ENCODE assay signal across 1 cellular context in genomic region chr3:136250862-136251460, GRCh38.
TF ChIP-seq lines count a peak whose summit lies in the region.

No MANE protein-coding gene starts in this region.

TF ChIP-seq in HepG2, 621 proteins besides CTCF, POLR2A, EP300 and RAD21 (continued from another document and continues in another):
- TF ChIP-seq HOMEZ (CRISPR knock-in tag; IDR thresholded peaks at IDR 0.05; ENCODE audit: low read depth) (no peak; the same call in 1 of the 2 replicates), TFDP1 (CRISPR knock-in tag; IDR thresholded peaks at IDR 0.05; ENCODE audit: borderline replicate concordance) (peak; percentile 95), ZNF572 (CRISPR knock-in tag; IDR thresholded peaks at IDR 0.05) (no peak), ZNF768 (CRISPR knock-in tag; IDR thresholded peaks at IDR 0.05) (no peak; the same call in 1 of the 2 replicates), NFAT5 (CRISPR knock-in tag; IDR thresholded peaks at IDR 0.05) (peak; percentile 99), ZNF704 (CRISPR knock-in tag; IDR thresholded peaks at IDR 0.05; ENCODE audit: borderline replicate concordance) (peak; percentile 93), GATAD2A (CRISPR knock-in tag; IDR thresholded peaks at IDR 0.05) (peak; percentile 66), SP140L (CRISPR knock-in tag; IDR thresholded peaks at IDR 0.05; ENCODE audit: borderline replicate concordance) (no peak; the same call in 1 of the 2 replicates), TARDBP (CRISPR knock-in tag; IDR thresholded peaks at IDR 0.05) (peak; percentile 48; the same call in 1 of the 2 replicates), CREBL2 (CRISPR knock-in tag; IDR thresholded peaks at IDR 0.05; ENCODE audit: borderline replicate concordance) (no peak; the same call in 1 of the 2 replicates), NR0B2 (CRISPR knock-in tag; IDR thresholded peaks at IDR 0.05) (peak; percentile 96), ZFYVE20 (CRISPR knock-in tag; IDR thresholded peaks at IDR 0.05; ENCODE audit: borderline replicate concordance, low read depth) (no peak), FOXP1 (IDR thresholded peaks at IDR 0.05) (no peak), FOXP1 (CRISPR knock-in tag; IDR thresholded peaks at IDR 0.05) (no peak), ATAD3A (CRISPR knock-in tag; IDR thresholded peaks at IDR 0.05) (no peak), MIXL1 (CRISPR knock-in tag; IDR thresholded peaks at IDR 0.05) (peak; percentile 48; the same call in 1 of the 2 replicates), ZFP37 (CRISPR knock-in tag; IDR thresholded peaks at IDR 0.05; ENCODE audit: borderline replicate concordance) (peak; percentile 97), ZNF605 (CRISPR knock-in tag; IDR thresholded peaks at IDR 0.05) (peak; percentile 75; the same call in 1 of the 2 replicates), BRCA1 (CRISPR knock-in tag; IDR thresholded peaks at IDR 0.05) (peak; percentile 94), ZNF333 (CRISPR knock-in tag; IDR thresholded peaks at IDR 0.05; ENCODE audit: borderline replicate concordance) (no peak), ZNF629 (CRISPR knock-in tag; conservative IDR thresholded peaks at IDR 0.05) (peak; percentile 56), FOXJ3 (CRISPR knock-in tag; IDR thresholded peaks at IDR 0.05; ENCODE audit: borderline replicate concordance) (0 out of 2 replicates have a peak, but pooled peaks have one; percentile 47), ZNF773 (CRISPR knock-in tag; IDR thresholded peaks at IDR 0.05; ENCODE audit: borderline replicate concordance) (0 out of 2 replicates have a peak, but pooled peaks have one; percentile 77), LRRFIP1 (CRISPR knock-in tag; conservative IDR thresholded peaks at IDR 0.05) (no peak), HOXA7 (CRISPR knock-in tag; IDR thresholded peaks at IDR 0.05) (peak; percentile 37; the same call in 1 of the 2 replicates), ZNF580 (CRISPR knock-in tag; IDR thresholded peaks at IDR 0.05; ENCODE audit: borderline replicate concordance, low read depth) (0 out of 2 replicates have a peak, but pooled peaks have one; percentile 74), ZNF138 (CRISPR knock-in tag; IDR thresholded peaks at IDR 0.05; ENCODE audit: low read depth) (peak; percentile 93), SMARCC2 (IDR thresholded peaks at IDR 0.05) (no peak), ZNF710 (CRISPR knock-in tag; IDR thresholded peaks at IDR 0.05; ENCODE audit: borderline replicate concordance) (peak; percentile 52; the same call in 1 of the 2 replicates), HNRNPUL1 (IDR thresholded peaks at IDR 0.05; ENCODE audit: low read depth, low read length) (no peak), ZBTB43 (CRISPR knock-in tag; conservative IDR thresholded peaks at IDR 0.05) (peak; percentile 93), NFYB (CRISPR knock-in tag; IDR thresholded peaks at IDR 0.05) (no peak), SATB2 (CRISPR knock-in tag; IDR thresholded peaks at IDR 0.05) (peak; percentile 97), ZFAT (CRISPR knock-in tag; conservative IDR thresholded peaks at IDR 0.05) (peak; percentile 91), FOXO1 (CRISPR knock-in tag; IDR thresholded peaks at IDR 0.05) (peak; percentile 27; the same call in 1 of the 2 replicates), SIX4 (CRISPR knock-in tag; IDR thresholded peaks at IDR 0.05) (no peak), HIC2 (CRISPR knock-in tag; IDR thresholded peaks at IDR 0.05; ENCODE audit: low read depth) (peak; percentile 50; the same call in 1 of the 2 replicates), PTBP1 (IDR thresholded peaks at IDR 0.05; ENCODE audit: low read depth, low read length, poor library complexity, severe bottlenecking) (peak; percentile 60), TCF12 (IDR thresholded peaks at IDR 0.05) (no peak), TCF12 (CRISPR knock-in tag; IDR thresholded peaks at IDR 0.05) (peak; percentile 84; the same call in 1 of the 2 replicates), AGO2 (optimal IDR thresholded peaks at IDR 0.05; ENCODE audit: low read depth, low read length) (no peak), MZF1 (CRISPR knock-in tag; IDR thresholded peaks at IDR 0.05; ENCODE audit: borderline replicate concordance) (no peak), RFXAP (CRISPR knock-in tag; IDR thresholded peaks at IDR 0.05; ENCODE audit: borderline replicate concordance) (peak; percentile 65), ZSCAN20 (CRISPR knock-in tag; IDR thresholded peaks at IDR 0.05; ENCODE audit: borderline replicate concordance) (no peak), SYNCRIP (IDR thresholded peaks at IDR 0.05; ENCODE audit: insufficient read depth, low read depth, low read length) (no peak), ETV6 (CRISPR knock-in tag; conservative IDR thresholded peaks at IDR 0.05) (no peak; the same call in 1 of the 2 replicates), MTA1 (CRISPR knock-in tag; IDR thresholded peaks at IDR 0.05; ENCODE audit: borderline replicate concordance) (no peak; the same call in 1 of the 2 replicates), NFKB2 (CRISPR knock-in tag; IDR thresholded peaks at IDR 0.05; ENCODE audit: borderline replicate concordance) (peak; percentile 99)
